In genomic region chr3:178002113-178002512, GRCh38 we compare ENCODE assay signal across 11 cellular contexts.
DNase-seq lines count a peak whose midpoint lies in the region; ATAC-seq and TF ChIP-seq lines count a peak whose summit lies in the region.
"Had no signal": no experiment of that assay in that cellular context is flagged by ENCODE, and none has a peak within 500 bp of the region (broad histone marks: within the 10 kb centered on the region; RNA-seq: fewer than 3 reads in every experiment).

No MANE protein-coding gene starts in this region.

- no peak overlapping the region for H2AFZ ChIP-seq in neural progenitor cell (replicated peaks)

- H3K27ac ChIP-seq in neural progenitor cell = no peak overlapping the region
- H3K27ac ChIP-seq: KMS-11 had no signal

- no peaks in the 10 kb centered on the region for H3K79me2 ChIP-seq in neural progenitor cell (ENCODE audit: low read depth)

- H3K4me3 Mint-ChIP-seq in activated CD8-positive, alpha-beta memory T cell treated with anti-CD3 and anti-CD28 coated beads, Interleukin-2, amount 10 ng/mL, durations not matched to agents 7 days and 5 days = no peak overlapping the region
- H3K4me3 Mint-ChIP-seq in T-cell (peak overlapping the region; percentile 29 to 59 (median 46)), neural progenitor cell (peak overlapping the region; percentile 21)

- CTCF ChIA-PET in activated CD8-positive, alpha-beta memory T cell treated with anti-CD3 and anti-CD28 coated beads, Interleukin-2, amount 10 ng/mL, durations not matched to agents 7 days and 5 days (lab: Charles Lee) = no interaction called here
- CTCF ChIA-PET in T-cell (lab: Charles Lee) = no interaction called here

- no peak overlapping the region for H3K9ac ChIP-seq in neural progenitor cell
- H3K9ac ChIP-seq: KMS-11 had no signal

- no peaks in the 10 kb centered on the region for H3K4me1 ChIP-seq in neural progenitor cell

- peaks cover 10% of the 10 kb centered on the region for H3K9me3 Mint-ChIP-seq in activated CD8-positive, alpha-beta memory T cell treated with anti-CD3 and anti-CD28 coated beads, Interleukin-2, amount 10 ng/mL, durations not matched to agents 7 days and 5 days (ENCODE audit: low read depth)
- H3K9me3 Mint-ChIP-seq in T-cell (peaks cover 6 to 15% (median 7%) of the 10 kb centered on the region in 3 donors), neural progenitor cell (peaks cover 7% of the 10 kb centered on the region)

- peak overlapping the region; percentile 86 for H3K27ac Mint-ChIP-seq in activated CD8-positive, alpha-beta memory T cell treated with anti-CD3 and anti-CD28 coated beads, Interleukin-2, amount 10 ng/mL, durations not matched to agents 7 days and 5 days
- H3K27ac Mint-ChIP-seq in T-cell (peak overlapping the region; percentile 91 to 98), neural progenitor cell (no peak overlapping the region)

- POLR2A ChIA-PET in T-cell (lab: Charles Lee) = no interaction called here

- no peaks in the 10 kb centered on the region for H3K36me3 ChIP-seq in neural progenitor cell

- no peak overlapping the region for H3K4me3 ChIP-seq in neural progenitor cell

- ATAC-seq in activated CD8-positive, alpha-beta memory T cell treated with anti-CD3 and anti-CD28 coated beads, Interleukin-2, amount 10 ng/mL, durations not matched to agents 7 days and 5 days = peak; percentile 42
- ATAC-seq in HG02973 (IDR thresholded peaks at IDR 0.05; ENCODE audit: unreplicated experiment) = peak; percentile 5
- ATAC-seq in T-cell (replicated peaks in 1 of 4) = no peak

- H3F3A ChIP-seq in neural progenitor cell (ENCODE audit: low read depth) = no peaks in the 10 kb centered on the region

- peaks cover 21% of the 10 kb centered on the region for H3K4me1 Mint-ChIP-seq in activated CD8-positive, alpha-beta memory T cell treated with anti-CD3 and anti-CD28 coated beads, Interleukin-2, amount 10 ng/mL, durations not matched to agents 7 days and 5 days
- H3K4me1 Mint-ChIP-seq in T-cell (peaks cover 58 to 64% (median 61%) of the 10 kb centered on the region in 3 donors), neural progenitor cell (peaks cover 2% of the 10 kb centered on the region)

- H3K9me3 ChIP-seq in neural progenitor cell (ENCODE audit: low read depth) = no peaks in the 10 kb centered on the region

- no peaks in the 10 kb centered on the region for H3K27me3 ChIP-seq in neural progenitor cell

- no peak for TF ChIP-seq CTCF in neural progenitor cell (IDR thresholded peaks at IDR 0.05)

- H3K27me3 Mint-ChIP-seq in activated CD8-positive, alpha-beta memory T cell treated with anti-CD3 and anti-CD28 coated beads, Interleukin-2, amount 10 ng/mL, durations not matched to agents 7 days and 5 days = no peaks in the 10 kb centered on the region
- H3K27me3 Mint-ChIP-seq in T-cell (no peaks in the 10 kb centered on the region), neural progenitor cell (ENCODE audit: insufficient read depth, low read depth) (no peaks in the 10 kb centered on the region)

- no peaks in the 10 kb centered on the region for H4K20me1 ChIP-seq in neural progenitor cell (ENCODE audit: low read depth)

- no peak for DNase-seq in activated CD8-positive, alpha-beta memory T cell treated with anti-CD3 and anti-CD28 coated beads, Interleukin-2, amount 10 ng/mL, durations not matched to agents 7 days and 5 days
- DNase-seq in activated CD8-positive, alpha-beta memory T cell treated with anti-CD3 and anti-CD28 coated beads for 24 hours = no peak
- DNase-seq in T-cell (no peak), neural progenitor cell (ENCODE audit: low spot score) (no peak), A172 (ENCODE audit: low spot score) (no peak), superior temporal gyrus (ENCODE audit: extremely low spot score) (no peak), iPS-NIHi11 (ENCODE audit: low spot score) (no peak)
- DNase-seq: DMS79, NCI-H1694 treated with DMSO at 0.1 percent for 48 hours had no signal

- no peak overlapping the region for H3K4me2 ChIP-seq in neural progenitor cell
- H3K4me2 ChIP-seq: KMS-11 had no signal

- H3K36me3 Mint-ChIP-seq in activated CD8-positive, alpha-beta memory T cell treated with anti-CD3 and anti-CD28 coated beads, Interleukin-2, amount 10 ng/mL, durations not matched to agents 7 days and 5 days = peaks cover 32% of the 10 kb centered on the region
- H3K36me3 Mint-ChIP-seq in T-cell (peaks cover 6% of the 10 kb centered on the region), neural progenitor cell (no peaks in the 10 kb centered on the region)

Comparison
In these comparisons a context has a peak if more than half of its experiments do, and no peak if none do; other contexts are left out.
1. ATAC-seq: peak in activated CD8-positive, alpha-beta memory T cell treated with anti-CD3 and anti-CD28 coated beads, Interleukin-2, amount 10 ng/mL, durations not matched to agents 7 days and 5 days (single experiment) and HG02973 (single experiment); none in T-cell (0 of 4).